In genomic region chr2:10072656-10073480, GRCh38 we compare ENCODE assay signal across 8 cellular contexts. TPM values are rescaled to one million over a fixed set of nuclear protein-coding genes. Genes with fewer than 3 reads are reported as not detected.
DNase-seq lines count a peak whose midpoint lies in the region; ATAC-seq, FAIRE-seq and TF ChIP-seq lines count a peak whose summit lies in the region.

No MANE protein-coding gene starts in this region.

- CTCF ChIA-PET in CD4-positive, alpha-beta memory T cell (lab: Charles Lee; ENCODE audit: partially characterized antibody): interaction anchor here (0.5 to 9.4 kb wide), 40 partner anchors 9 to 972 kb away, joined by 3 to 190 read pairs (median 4); partner anchors contain the start of gene TAF1B

- H3K4me1 Mint-ChIP-seq in CD4-positive, alpha-beta memory T cell: peaks cover 3 to 7% (median 4%) of the 10 kb centered on the region in 4 donors
- H3K4me1 Mint-ChIP-seq in endodermal cell: peaks cover 6% of the 10 kb centered on the region

- ATAC-seq in GM19463 (IDR thresholded peaks at IDR 0.05; ENCODE audit: unreplicated experiment): peak; percentile 91

- no peak overlapping the region for H3K4me3 Mint-ChIP-seq in CD4-positive, alpha-beta memory T cell
- H3K4me3 Mint-ChIP-seq in endodermal cell: no peak overlapping the region

- TF ChIP-seq CTCF in endodermal cell (conservative IDR thresholded peaks at IDR 0.05): peak; percentile 90

- peaks cover 0 to 5% (median 2%) of the 10 kb centered on the region in 8 donors for H3K9me3 Mint-ChIP-seq in CD4-positive, alpha-beta memory T cell
- peaks cover 5% of the 10 kb centered on the region for H3K9me3 Mint-ChIP-seq in endodermal cell

- H3K27ac ChIP-seq in CD4-positive, alpha-beta memory T cell (ENCODE audit: low read depth, low read length): no peak overlapping the region
- no peak overlapping the region for H3K27ac ChIP-seq in endodermal cell (ENCODE audit: low read depth, low read length)

- H3K9me3 ChIP-seq in CD4-positive, alpha-beta memory T cell (ENCODE audit: control insufficient read depth in 1 of 2, low read length in 2 of 2): no peaks in the 10 kb centered on the region
- H3K9me3 ChIP-seq in endodermal cell (ENCODE audit: control insufficient read depth, low read length): peaks cover 6% of the 10 kb centered on the region

- H3K4me1 ChIP-seq in CD4-positive, alpha-beta memory T cell (ENCODE audit: insufficient read depth, low read length): no peaks in the 10 kb centered on the region
- no peaks in the 10 kb centered on the region for H3K4me1 ChIP-seq in endodermal cell (ENCODE audit: control insufficient read depth, insufficient read depth, low read length)

- H3K36me3 Mint-ChIP-seq in CD4-positive, alpha-beta memory T cell: peaks cover 0 to 1% of the 10 kb centered on the region in 2 donors
- H3K36me3 Mint-ChIP-seq in endodermal cell (ENCODE audit: low read depth): no peaks in the 10 kb centered on the region

- H3K27ac Mint-ChIP-seq in CD4-positive, alpha-beta memory T cell: no peak overlapping the region
- no peak overlapping the region for H3K27ac Mint-ChIP-seq in endodermal cell

- no peak overlapping the region for H3K9ac ChIP-seq in endodermal cell (ENCODE audit: extremely low read depth, low read length, poor library complexity, severe bottlenecking)

- no peaks in the 10 kb centered on the region for H3K36me3 ChIP-seq in CD4-positive, alpha-beta memory T cell (ENCODE audit: insufficient read depth, low read length)
- H3K36me3 ChIP-seq in endodermal cell (ENCODE audit: control insufficient read depth, insufficient read depth, low read length): no peaks in the 10 kb centered on the region

- H3K4me3 ChIP-seq in CD4-positive, alpha-beta memory T cell (ENCODE audit: low read length in 2 of 2): no peak overlapping the region
- H3K4me3 ChIP-seq in endodermal cell (ENCODE audit: low read length): no peak overlapping the region

- intact Hi-C loops in CD4-positive, alpha-beta memory T cell (cut with micrococcal nuclease): loop anchor here (1.0 kb wide), 5 partner anchors 24 to 595 kb away; no protein-coding TSS in a partner anchor

- peak; percentile 96 for FAIRE-seq in HTR-8/SVneo (lab: Jason Lieb, UNC)

- H3K27me3 ChIP-seq in CD4-positive, alpha-beta memory T cell (ENCODE audit: insufficient read depth, low read length): peaks cover 2% of the 10 kb centered on the region
- peaks cover 35% of the 10 kb centered on the region for H3K27me3 ChIP-seq in endodermal cell (ENCODE audit: control insufficient read depth, insufficient read depth, low read length, poor library complexity, severe bottlenecking)

- WGBS in endodermal cell (ENCODE audit: insufficient coverage in 1 of 2, insufficient read length in 1 of 2), 2 experiments: 45 to 85% methylated on average over 6 to 20 of the region's 20 CpGs

- peak; percentile 77 to 81 (median 79) for DNase-seq in CD4-positive, alpha-beta memory T cell
- peak; percentile 93 for DNase-seq in HTR-8/SVneo (ENCODE audit: insufficient read length, low spot score)
- DNase-seq in NOMO-1 treated with DMSO at 0.1 percent for 48 hours (lab: John Stamatoyannopoulos, UW; ENCODE audit: unreplicated experiment): peak; percentile 82
- peak; percentile 53 to 54 for DNase-seq in activated CD8-positive, alpha-beta memory T cell treated with anti-CD3 and anti-CD28 coated beads for 4 hours (ENCODE audit: low read depth in 2 of 2)
- DNase-seq in endodermal cell: peak; percentile 94
- DNase-seq in midbrain (lab: John Stamatoyannopoulos, UW): peak; percentile 80
- peak; percentile 58 for DNase-seq in stimulated activated CD8-positive, alpha-beta memory T cell treated with anti-CD3 and anti-CD28 coated beads, Interleukin-4, amount 100 ng/mL, for 24 hours (ENCODE audit: low read depth)

- POLR2A ChIA-PET in CD4-positive, alpha-beta memory T cell (lab: Charles Lee; ENCODE audit: partially characterized antibody): interaction anchor here (0.6 to 2.0 kb wide), 5 partner anchors 24 to 375 kb away, joined by 3 to 11 read pairs (median 3); partner anchors contain the start of gene ODC1

- peaks cover 27 to 35% of the 10 kb centered on the region in 2 donors for H3K27me3 Mint-ChIP-seq in CD4-positive, alpha-beta memory T cell
- H3K27me3 Mint-ChIP-seq in endodermal cell (ENCODE audit: insufficient read depth): peaks cover 32% of the 10 kb centered on the region

RNA-seq across cellular contexts. Expression of gene CYS1, which starts 7.3 kb away (rescaled TPM):
- not detected for total RNA-seq in CD4-positive, alpha-beta memory T cell
- polyA plus RNA-seq in CD4-positive, alpha-beta memory T cell: not detected
- total RNA-seq in endodermal cell: under 1 TPM; 0.29 to 0.44 TPM
- polyA plus RNA-seq in endodermal cell (2013, experiment 1 of 2): 0.14 TPM
- 0.50 TPM for polyA plus RNA-seq in endodermal cell (2013, experiment 2 of 2)

RNA-seq across cellular contexts. Expression of gene KLF11, which starts 29.5 kb away (rescaled TPM):
- total RNA-seq in CD4-positive, alpha-beta memory T cell: 1 to 10 TPM; 7.0 TPM
- polyA plus RNA-seq in CD4-positive, alpha-beta memory T cell: 1 to 10 TPM; 8.8 to 9.8 TPM
- 10 to 100 TPM in 1 of 2 donors, 1 to 10 TPM in 1; 9.3 to 13.1 TPM for total RNA-seq in endodermal cell
- polyA plus RNA-seq in endodermal cell (2013, experiment 1 of 2): 11.6 TPM
- polyA plus RNA-seq in endodermal cell (2013, experiment 2 of 2): 11.6 TPM

RNA-seq across cellular contexts. Expression of gene RRM2, which starts 49.7 kb away (rescaled TPM):
- total RNA-seq in CD4-positive, alpha-beta memory T cell: under 1 TPM in 1 of 2 experiments, not detected in 1; 0.42 TPM
- polyA plus RNA-seq in CD4-positive, alpha-beta memory T cell: under 1 TPM; 0.48 to 0.77 TPM
- 100 to 1,000 TPM; 142 to 157 TPM for total RNA-seq in endodermal cell
- 152 TPM for polyA plus RNA-seq in endodermal cell (2013, experiment 1 of 2)
- polyA plus RNA-seq in endodermal cell (2013, experiment 2 of 2): 130 TPM

Comparison
In these comparisons a context has a peak if more than half of its experiments do, and no peak if none do; other contexts are left out.
1. RNA of gene RRM2, which starts 49.7 kb away (total RNA-seq): 142 to 157 TPM in endodermal cell; 0.42 TPM in CD4-positive, alpha-beta memory T cell; every median in the first group is over 100 times any median in the second.
2. Peak in every context shown above with its lines, with median percentiles within 50 percentile points of each other: DNase-seq.